28 cellular contexts compared by ENCODE assay signal in genomic region chr7:123936388-123936787, GRCh38. TPM values are rescaled to one million over a fixed set of nuclear protein-coding genes. Genes with fewer than 3 reads are reported as not detected.
DNase-seq lines count a peak whose midpoint lies in the region; ATAC-seq and TF ChIP-seq lines count a peak whose summit lies in the region.
"Had no signal": no experiment of that assay in that cellular context is flagged by ENCODE, and none has a peak within 500 bp of the region (broad histone marks: within the 10 kb centered on the region; RNA-seq: fewer than 3 reads in every experiment).

No MANE protein-coding gene starts in this region.

- no peak overlapping the region for H4K8ac ChIP-seq in mesendoderm (ENCODE audit: low read depth, low read length)

- no peak overlapping the region for H2BK5ac ChIP-seq in mesendoderm (ENCODE audit: low read length)

- no peak overlapping the region for H4K5ac ChIP-seq in mesendoderm (ENCODE audit: low read length)

- H3F3A ChIP-seq in PC-3 (ENCODE audit: low read length, unreplicated experiment) (no peaks in the 10 kb centered on the region), SK-N-SH (replicated peaks; ENCODE audit: insufficient read depth) (no peaks in the 10 kb centered on the region)

- no peaks in the 10 kb centered on the region for H3K27me3 Mint-ChIP-seq in endodermal cell (ENCODE audit: insufficient read depth)
- H3K27me3 Mint-ChIP-seq: CD4-positive, CD25-positive, alpha-beta regulatory T cell had no signal

- no peak overlapping the region for H2BK15ac ChIP-seq in mesendoderm (replicated peaks; ENCODE audit: low read depth)

- DNase-seq in PC-3, result no peak
- no peak for DNase-seq in endodermal cell
- no peak for DNase-seq in mesendoderm
- no peak for DNase-seq in cerebellum (ENCODE audit: low spot score)
- DNase-seq in right cardiac atrium, result no peak
- no peak for DNase-seq in GM10266 (ENCODE audit: extremely low spot score)
- no peak for DNase-seq in SK-N-SH
- DNase-seq: 8988T; ACHN; BE2C; C1 segment of cervical spinal cord; CD4-positive, alpha-beta memory T cell; CD4-positive, CD25-positive, alpha-beta regulatory T cell; CD8-positive, alpha-beta memory T cell; COR-L47; DMS 273 treated with DMSO at 0.1 percent for 48 hours; DMS153; DMS53; DMS79; DND-41; EL; GDM1 had no signal

- H3K4me3 ChIP-seq in PC-3 (ENCODE audit: low read length) (no peak overlapping the region), endodermal cell (ENCODE audit: low read length) (peak overlapping the region; percentile 32), mesendoderm (ENCODE audit: low read length) (no peak overlapping the region), right cardiac atrium (ENCODE audit: low read length) (no peak overlapping the region), SK-N-SH (ENCODE audit: low read depth in 2 of 2, low read length in 1 of 2) (no peak overlapping the region)
- H3K4me3 ChIP-seq: BLaER1 had no signal

- H3K9me2 ChIP-seq in PC-3 (replicated peaks; ENCODE audit: low read length) (no peaks in the 10 kb centered on the region), SK-N-SH (no peaks in the 10 kb centered on the region)

- H3K4ac ChIP-seq in mesendoderm (ENCODE audit: low read depth, low read length), result peak overlapping the region; percentile 52

- no peaks in the 10 kb centered on the region for H3K79me2 ChIP-seq in PC-3 (ENCODE audit: low read length)
- H3K79me2 ChIP-seq in mesendoderm (ENCODE audit: control insufficient read depth, insufficient read depth, low read length), result no peaks in the 10 kb centered on the region
- H3K79me2 ChIP-seq in SK-N-SH (ENCODE audit: insufficient read depth), result no peaks in the 10 kb centered on the region

- H3K9me3 ChIP-seq in PC-3 (ENCODE audit: low read length) (no peaks in the 10 kb centered on the region), endodermal cell (ENCODE audit: control insufficient read depth, low read length) (peaks cover 66% of the 10 kb centered on the region), right cardiac atrium (ENCODE audit: control insufficient read depth, low read length) (peaks cover 2% of the 10 kb centered on the region), SK-N-SH (no peaks in the 10 kb centered on the region)
- H3K9me3 ChIP-seq: BE2C, BLaER1 had no signal

- H4K20me1 ChIP-seq in PC-3 (ENCODE audit: low read length) (no peaks in the 10 kb centered on the region), SK-N-SH (ENCODE audit: insufficient read depth) (no peaks in the 10 kb centered on the region)
- H4K20me1 ChIP-seq: BLaER1 had no signal

- no peak for TF ChIP-seq EP300 in SK-N-SH (IDR thresholded peaks at IDR 0.05; ENCODE audit: borderline replicate concordance in 1 of 2, low read depth in 1 of 2, low read length in 1 of 2)

- 86 to 97% methylated on average over 2 of the region's 2 CpGs for WGBS in endodermal cell (ENCODE audit: insufficient coverage in 1 of 2, insufficient read length in 1 of 2), 2 experiments
- WGBS in mesendoderm (ENCODE audit: extremely low coverage, insufficient coverage, low lambda C conversion rate), result no CpG with 5 or more reads among the region's 2 CpGs
- WGBS in right cardiac atrium, result 67% methylated on average over 2 of the region's 2 CpGs
- WGBS in SK-N-SH (ENCODE audit: low lambda C conversion rate), result 26% methylated on average over 2 of the region's 2 CpGs

- H2AFZ ChIP-seq in PC-3 (ENCODE audit: low read length) (no peak overlapping the region), SK-N-SH (ENCODE audit: low read depth) (no peak overlapping the region)

- peaks cover 28% of the 10 kb centered on the region for H3K36me3 Mint-ChIP-seq in endodermal cell (ENCODE audit: low read depth)
- H3K36me3 Mint-ChIP-seq: CD14-positive monocyte; CD4-positive, alpha-beta memory T cell; CD4-positive, CD25-positive, alpha-beta regulatory T cell; CD8-positive, alpha-beta memory T cell had no signal

- H3K27me3 ChIP-seq in PC-3 (ENCODE audit: low read length) (no peaks in the 10 kb centered on the region), endodermal cell (ENCODE audit: control insufficient read depth, insufficient read depth, low read length, poor library complexity, severe bottlenecking) (no peaks in the 10 kb centered on the region), mesendoderm (ENCODE audit: insufficient read depth, low read length, poor library complexity) (no peaks in the 10 kb centered on the region), right cardiac atrium (ENCODE audit: control insufficient read depth, insufficient read depth) (no peaks in the 10 kb centered on the region), SK-N-SH (ENCODE audit: insufficient read depth) (no peaks in the 10 kb centered on the region)
- H3K27me3 ChIP-seq: BE2C, BLaER1 had no signal

- H3K4me1 ChIP-seq in PC-3 (ENCODE audit: insufficient read depth, low read length) (peaks cover 15% of the 10 kb centered on the region), endodermal cell (ENCODE audit: control insufficient read depth, insufficient read depth, low read length) (peaks cover 1% of the 10 kb centered on the region), mesendoderm (ENCODE audit: control insufficient read depth, low read depth, low read length) (no peaks in the 10 kb centered on the region), right cardiac atrium (ENCODE audit: control insufficient read depth, insufficient read depth, low read length) (no peaks in the 10 kb centered on the region), SK-N-SH (ENCODE audit: control insufficient read depth in 1 of 2, insufficient read depth in 2 of 2, low read depth in 1 of 2, low read length in 1 of 2) (no peaks in the 10 kb centered on the region)
- H3K4me1 ChIP-seq: BE2C, BLaER1 had no signal

- intact Hi-C loops in PC-3 (cut with micrococcal nuclease) (no loop called here), right cardiac atrium (cut with DNase I) (no loop called here)

- H3K4me3 Mint-ChIP-seq in endodermal cell, result no peak overlapping the region
- H3K4me3 Mint-ChIP-seq: CD14-positive monocyte; CD4-positive, alpha-beta memory T cell; CD4-positive, CD25-positive, alpha-beta regulatory T cell; CD8-positive, alpha-beta memory T cell had no signal

- H3K4me2 ChIP-seq in PC-3 (ENCODE audit: low read length) (no peak overlapping the region), mesendoderm (ENCODE audit: low read length) (no peak overlapping the region), SK-N-SH (no peak overlapping the region)
- H3K4me2 ChIP-seq: BLaER1 had no signal

- peaks cover 10% of the 10 kb centered on the region for H3K4me1 Mint-ChIP-seq in endodermal cell
- H3K4me1 Mint-ChIP-seq: CD14-positive monocyte; CD4-positive, alpha-beta memory T cell; CD4-positive, CD25-positive, alpha-beta regulatory T cell; CD8-positive, alpha-beta memory T cell had no signal

- no peak overlapping the region for H3K56ac ChIP-seq in mesendoderm (ENCODE audit: low read length)

- H2BK120ac ChIP-seq in mesendoderm (ENCODE audit: low read depth, low read length), result no peak overlapping the region

- H3K27ac Mint-ChIP-seq in endodermal cell, result no peak overlapping the region
- H3K27ac Mint-ChIP-seq: CD14-positive monocyte; CD4-positive, alpha-beta memory T cell; CD4-positive, CD25-positive, alpha-beta regulatory T cell; CD8-positive, alpha-beta memory T cell had no signal

- no TSS peak for BruUV-seq in PC-3 (replicated peaks; lab: Mats Ljungman, UMichigan)

- H3K9ac ChIP-seq in PC-3 (ENCODE audit: low read length) (no peak overlapping the region), endodermal cell (ENCODE audit: extremely low read depth, low read length, poor library complexity, severe bottlenecking) (no peak overlapping the region), mesendoderm (ENCODE audit: low read length) (no peak overlapping the region), SK-N-SH (no peak overlapping the region)
- H3K9ac ChIP-seq: BLaER1 had no signal

- peak; percentile 30 for ATAC-seq in PC-3
- no peak for ATAC-seq in right cardiac atrium

- H3K27ac ChIP-seq in PC-3 (ENCODE audit: low read length) (no peak overlapping the region), endodermal cell (ENCODE audit: low read depth, low read length) (no peak overlapping the region), mesendoderm (ENCODE audit: low read depth, low read length) (no peak overlapping the region), right cardiac atrium (ENCODE audit: low read length) (no peak overlapping the region), SK-N-SH (ENCODE audit: low read depth in 2 of 2, low read length in 1 of 2) (no peak overlapping the region)
- H3K27ac ChIP-seq: BLaER1 had no signal

- no peak overlapping the region for H2AK5ac ChIP-seq in mesendoderm (ENCODE audit: low read length)

- TF ChIP-seq CTCF in PC-3 (conservative IDR thresholded peaks at IDR 0.05; ENCODE audit: low read depth, low read length), result no peak
- no peak for TF ChIP-seq CTCF in endodermal cell (conservative IDR thresholded peaks at IDR 0.05)
- TF ChIP-seq CTCF in GM10266 (IDR thresholded peaks at IDR 0.05; ENCODE audit: control insufficient read depth, insufficient read depth, low read depth, missing control alignments), result no peak
- no peak for TF ChIP-seq CTCF in SK-N-SH (IDR thresholded peaks at IDR 0.05)

- no peak for TF ChIP-seq RAD21 in SK-N-SH (IDR thresholded peaks at IDR 0.05; ENCODE audit: low read length)

- CTCF ChIA-PET in PC-3 (lab: Charles Lee), result no interaction called here
- CTCF ChIA-PET in SK-N-SH (lab: Yijun Ruan, JAX), result no interaction called here

- no peak overlapping the region for H3K18ac ChIP-seq in mesendoderm (ENCODE audit: low read length)

- H3K36me3 ChIP-seq in PC-3 (ENCODE audit: low read depth, low read length) (no peaks in the 10 kb centered on the region), endodermal cell (ENCODE audit: control insufficient read depth, insufficient read depth, low read length) (no peaks in the 10 kb centered on the region), mesendoderm (ENCODE audit: control insufficient read depth, insufficient read depth, low read length) (no peaks in the 10 kb centered on the region), SK-N-SH (replicated peaks in 1 of 2; ENCODE audit: control insufficient read depth in 1 of 2, insufficient read depth in 2 of 2, low read length in 1 of 2) (no peaks in the 10 kb centered on the region)
- H3K36me3 ChIP-seq: BE2C, BLaER1 had no signal

- POLR2A ChIA-PET in PC-3 (lab: Charles Lee; ENCODE audit: unreplicated experiment), result no interaction called here
- POLR2A ChIA-PET in SK-N-SH (lab: Yijun Ruan, JAX), result no interaction called here

- H3K79me1 ChIP-seq in mesendoderm (ENCODE audit: low read length), result no peaks in the 10 kb centered on the region

- peaks cover 52% of the 10 kb centered on the region for H3K9me3 Mint-ChIP-seq in endodermal cell

- no peak overlapping the region for H3K23ac ChIP-seq in mesendoderm (ENCODE audit: low read length)

TF ChIP-seq in SK-N-SH, 30 proteins besides CTCF, POLR2A, EP300 and RAD21 (continues in another document):
- no peak for TF ChIP-seq YY1 (IDR thresholded peaks at IDR 0.05; ENCODE audit: low read depth)

RNA-seq across cellular contexts. Expression of gene SPAM1, which starts 11.3 kb away (rescaled TPM):
- total RNA-seq in PC-3 (2014; rRNA removed) (not detected in 2 replicates), endodermal cell (under 1 TPM; 0.18 to 0.49 TPM), cerebellum (not detected), right cardiac atrium (not detected)
- polyA plus RNA-seq in endodermal cell (2013, experiment 1 of 2), result not detected
- polyA plus RNA-seq in endodermal cell (2013, experiment 2 of 2), result not detected
- polyA plus RNA-seq in mesendoderm (2013, experiment 1 of 2), result 0.10 TPM
- 0.10 TPM for polyA plus RNA-seq in mesendoderm (2013, experiment 2 of 2)
- polyA plus RNA-seq in right cardiac atrium (not detected), SK-N-SH (2012; rRNA removed) (not detected in 2 replicates)
- not detected in 2 replicates for polyA plus RNA-seq in SK-N-SH (2012; cell fraction: cytosol; rRNA removed)
- polyA plus RNA-seq in SK-N-SH (2012; cell fraction: nucleus; rRNA removed), result not detected in 2 replicates
- total RNA-seq: A673; CD4-positive, alpha-beta memory T cell; CD4-positive, CD25-positive, alpha-beta regulatory T cell; CD8-positive, alpha-beta memory T cell; Daoy; G401 had no signal
- polyA plus RNA-seq: AG04450; CD14-positive monocyte; CD4-positive, alpha-beta memory T cell; CD4-positive, CD25-positive, alpha-beta regulatory T cell; CD8-positive, alpha-beta memory T cell had no signal
